Comparison of ENCODE assay signal across 8 cellular contexts in genomic region chr5:177113566-177114424, GRCh38. TPM values are rescaled to one million over a fixed set of nuclear protein-coding genes. Genes with fewer than 3 reads are reported as not detected.
DNase-seq lines count a peak whose midpoint lies in the region; ATAC-seq lines count a peak whose summit lies in the region.

No MANE protein-coding gene starts in this region.

- CTCF ChIA-PET in activated CD4-positive, alpha-beta T cell treated with anti-CD3 and anti-CD28 coated beads for 36 hours (lab: Charles Lee): interaction anchor here (0.6 to 5.5 kb wide), 55 partner anchors 8 to 1387 kb away, joined by 3 to 60 read pairs (median 4); partner anchors contain the start of genes FGFR4, NSD1 and SLC34A1

- H3K9me3 Mint-ChIP-seq in activated CD4-positive, alpha-beta T cell treated with anti-CD3 and anti-CD28 coated beads for 36 hours (ENCODE audit: low read depth): no peaks in the 10 kb centered on the region

- no peaks in the 10 kb centered on the region for H3K27me3 Mint-ChIP-seq in activated CD4-positive, alpha-beta T cell treated with anti-CD3 and anti-CD28 coated beads for 36 hours

- intact Hi-C loops in activated CD4-positive, alpha-beta T cell treated with anti-CD3 and anti-CD28 coated beads for 36 hours (cut with DNase I, micrococcal nuclease): loop anchor here (1.0 to 10.0 kb wide), 12 partner anchors 20 to 451 kb away; partner anchors contain the start of genes NSD1 (in 2 of the 2), PRELID1 (in 1 of the 2), RAB24 (in 1 of the 2) and UNC5A (in 1 of the 2)

- H3K4me1 Mint-ChIP-seq in activated CD4-positive, alpha-beta T cell treated with anti-CD3 and anti-CD28 coated beads for 36 hours: peaks cover 15% of the 10 kb centered on the region

- peak; percentile 49 for ATAC-seq in activated CD4-positive, alpha-beta T cell treated with anti-CD3 and anti-CD28 coated beads for 36 hours
- ATAC-seq in HG03025 (IDR thresholded peaks at IDR 0.05; ENCODE audit: low FRiP score, unreplicated experiment): no peak

- POLR2A ChIA-PET in activated CD4-positive, alpha-beta T cell treated with anti-CD3 and anti-CD28 coated beads for 36 hours (lab: Charles Lee): interaction anchor here (0.6 kb wide), 1 partner anchor 316 kb away, joined by 7 read pairs; no protein-coding TSS in a partner anchor

- H3K27ac Mint-ChIP-seq in activated CD4-positive, alpha-beta T cell treated with anti-CD3 and anti-CD28 coated beads for 36 hours: peak overlapping the region; percentile 11

- DNase-seq in COLO829 (ENCODE audit: low spot score): peak; percentile 88
- peak; percentile 55 for DNase-seq in HCEC 1CT
- DNase-seq in NCI-H2227 treated with DMSO at 0.1 percent for 48 hours (lab: John Stamatoyannopoulos, UW): peak; percentile 61
- peak; percentile 88 for DNase-seq in activated CD4-positive, alpha-beta T cell treated with anti-CD3 and anti-CD28 coated beads for 36 hours
- peak; percentile 92 for DNase-seq in cerebellum (ENCODE audit: low spot score)
- peak; percentile 85 for DNase-seq in left kidney (ENCODE audit: low read depth, low spot score)
- peak; percentile 84 for DNase-seq in stimulated activated CD4-positive, alpha-beta T cell treated with anti-CD3 and anti-CD28 coated beads, Interleukin-4, amount 100 ng/mL, for 24 hours

- H3K36me3 Mint-ChIP-seq in activated CD4-positive, alpha-beta T cell treated with anti-CD3 and anti-CD28 coated beads for 36 hours (ENCODE audit: low read depth): peaks cover 7% of the 10 kb centered on the region

- no peak overlapping the region for H3K4me3 Mint-ChIP-seq in activated CD4-positive, alpha-beta T cell treated with anti-CD3 and anti-CD28 coated beads for 36 hours

RNA-seq across cellular contexts. Expression of gene NSD1, which starts 19.8 kb away (rescaled TPM):
- total RNA-seq in activated CD4-positive, alpha-beta T cell treated with anti-CD3 and anti-CD28 coated beads for 36 hours: 10 to 100 TPM; 65.6 to 68.2 TPM
- total RNA-seq in cerebellum: 102 TPM

RNA-seq across cellular contexts. Expression of gene FGFR4, which starts 27.1 kb away (rescaled TPM):
- total RNA-seq in activated CD4-positive, alpha-beta T cell treated with anti-CD3 and anti-CD28 coated beads for 36 hours: 1 to 10 TPM; 1.5 to 2.0 TPM
- total RNA-seq in cerebellum: 4.5 TPM
